Comparison of ENCODE assay signal across 29 cellular contexts in the genomic region with DNA sequence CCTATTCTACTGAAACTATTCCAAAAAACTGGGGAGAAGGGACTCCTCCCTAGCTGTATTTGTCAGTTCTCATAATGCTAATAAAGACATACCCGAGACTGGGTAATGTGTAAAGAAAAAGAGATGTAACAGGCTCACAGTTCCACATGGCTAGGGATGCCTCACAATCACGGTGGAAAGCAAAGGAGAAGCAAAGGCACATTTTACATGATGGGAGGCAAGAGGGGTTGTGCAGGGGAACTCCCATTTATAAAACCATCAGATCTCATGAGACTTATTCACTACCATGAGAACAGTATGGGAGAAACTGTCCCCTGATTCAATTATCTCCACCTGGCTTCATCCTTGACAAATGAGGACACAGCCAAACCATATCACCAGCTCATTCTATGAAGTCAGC.
"Had no signal": no experiment of that assay in that cellular context is flagged by ENCODE, and none has a peak within 500 bp of the region (broad histone marks: within the 10 kb centered on the region; RNA-seq: fewer than 3 reads in every experiment).

No MANE protein-coding gene starts in this region.

- H3K4me3 Mint-ChIP-seq: effector memory CD8-positive, alpha-beta T cell; mesothelial cell of epicardium; naive thymus-derived CD4-positive, alpha-beta T cell had no signal

- ATAC-seq: effector memory CD8-positive, alpha-beta T cell; heart right ventricle; left colon; left ventricle myocardium superior; lower lobe of right lung; mucosa of descending colon; naive thymus-derived CD4-positive, alpha-beta T cell; pancreas; sciatic nerve; stimulated activated naive CD8-positive, alpha-beta T cell treated with anti-CD3 and anti-CD28 coated beads, Interleukin-15, Interleukin-2, amounts not matched to agents 100 U/mL and 50 U/mL, for 24 hours had no signal

- H3K36me3 ChIP-seq: esophagus squamous epithelium, heart right ventricle, lower lobe of right lung, neutrophil, pancreas, right atrium auricular region, thoracic aorta, tibial nerve, upper lobe of left lung had no signal

- H3K4me3 ChIP-seq: esophagus squamous epithelium, heart right ventricle, lower lobe of right lung, mucosa of descending colon, pancreas, right atrium auricular region, smooth muscle cell, thoracic aorta, tibial nerve, upper lobe of left lung had no signal

- H3K9me3 ChIP-seq: esophagus squamous epithelium, lower lobe of right lung, mucosa of descending colon, neutrophil, pancreas, right atrium auricular region, thoracic aorta, tibial nerve, upper lobe of left lung had no signal

- H3K36me3 Mint-ChIP-seq: mesothelial cell of epicardium had no signal

- H3K27me3 ChIP-seq: esophagus squamous epithelium, neutrophil, pancreas, right atrium auricular region, tibial nerve, upper lobe of left lung had no signal

- H3K4me1 ChIP-seq: right atrium auricular region, tibial nerve had no signal

- H3K9me3 Mint-ChIP-seq: effector memory CD8-positive, alpha-beta T cell had no signal

- H3K27me3 Mint-ChIP-seq: effector memory CD8-positive, alpha-beta T cell; progenitor cell of endocrine pancreas had no signal

- H3K4me2 ChIP-seq: smooth muscle cell had no signal

- DNase-seq: cerebellar nuclear complex; cortex of kidney; effector memory CD8-positive, alpha-beta T cell; erythroblast; esophagus squamous epithelium; foreskin melanocyte; glutamatergic neuron; heart right ventricle; hippocampal formation; left colon; left ventricle myocardium superior; lower lobe of right lung; mucosa of descending colon; naive thymus-derived CD4-positive, alpha-beta T cell; pancreas; stimulated activated CD4-positive, alpha-beta T cell treated with anti-CD3 and anti-CD28 coated beads, Interleukin-12 subunit alpha, Interleukin-12 subunit beta, amount 100 ng/mL, for 4 hours; stimulated activated CD4-positive, alpha-beta T cell treated with anti-CD3 and anti-CD28 coated beads, Interleukin-1b, Interleukin-23, amount 100 ng/mL, for 48 hours; stimulated activated CD4-positive, alpha-beta T cell treated with anti-CD3 and anti-CD28 coated beads, Interleukin-4, amount 100 ng/mL, for 1 hour; stimulated activated CD8-positive, alpha-beta memory T cell treated with anti-CD3 and anti-CD28 coated beads, Interleukin-4, amount 100 ng/mL, for 48 hours; stimulated activated naive CD8-positive, alpha-beta T cell treated with anti-CD3 and anti-CD28 coated beads, Interleukin-15, Interleukin-2, amounts not matched to agents 100 U/mL and 50 U/mL, for 24 hours; upper lobe of left lung had no signal

- H3K27ac ChIP-seq: esophagus squamous epithelium, heart right ventricle, lower lobe of right lung, neutrophil, pancreas, right atrium auricular region, thoracic aorta, tibial nerve, upper lobe of left lung had no signal

- H3K27ac Mint-ChIP-seq: mesothelial cell of epicardium, progenitor cell of endocrine pancreas had no signal
